ENCODE assay signal across 9 cellular contexts in the genomic region with DNA sequence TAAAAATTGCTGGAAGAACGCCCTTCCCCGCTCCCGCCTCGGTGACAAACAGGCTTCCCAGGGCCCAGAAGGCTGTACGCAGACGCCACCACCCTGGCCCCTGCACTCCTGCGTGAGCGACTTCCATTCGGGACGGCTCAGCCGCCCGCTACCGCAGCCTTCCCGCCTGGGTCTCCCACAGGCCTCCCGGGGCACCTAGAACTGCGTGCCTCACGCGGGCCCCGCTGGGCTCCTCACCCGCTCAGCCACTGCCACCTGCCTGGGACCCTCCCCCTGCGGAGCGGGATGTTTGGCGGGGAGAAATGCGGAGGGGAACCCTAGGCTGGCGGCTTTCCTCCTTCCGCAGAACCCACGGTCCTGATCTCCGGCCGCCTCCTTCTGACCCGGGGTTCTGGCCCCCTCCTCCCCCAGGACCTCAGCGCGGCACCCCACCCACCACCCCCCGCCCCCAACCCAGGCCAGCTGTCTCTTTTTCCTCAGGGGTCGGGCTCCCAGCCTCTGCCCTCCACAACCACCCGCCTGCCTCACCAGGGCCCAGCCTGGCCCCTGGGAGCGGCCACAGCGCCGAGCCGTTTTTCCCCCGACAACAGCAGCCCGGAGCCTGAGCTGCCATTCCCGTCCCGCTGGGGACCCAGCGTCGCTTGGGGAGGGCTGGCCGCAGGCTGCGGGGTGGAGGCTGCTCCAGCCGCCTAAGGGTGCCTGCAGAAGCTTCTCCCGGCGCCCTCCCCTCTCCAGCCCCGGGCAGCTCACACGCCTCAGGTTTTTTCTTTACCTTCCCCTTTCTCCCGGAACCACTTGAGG. TPM values are rescaled to one million over a fixed set of nuclear protein-coding genes. Genes with fewer than 3 reads are reported as not detected.
DNase-seq lines count a peak whose midpoint lies in the region; ATAC-seq, FAIRE-seq and TF ChIP-seq lines count a peak whose summit lies in the region.
"Had no signal": no experiment of that assay in that cellular context is flagged by ENCODE, and none has a peak within 500 bp of the region (broad histone marks: within the 10 kb centered on the region; RNA-seq: fewer than 3 reads in every experiment).

No MANE protein-coding gene starts in this region.

- DNase-seq in NCI-H748 (lab: John Stamatoyannopoulos, UW; ENCODE audit: unreplicated experiment): peak; percentile 58
- no peak for DNase-seq in NCI-H748 treated with DMSO at 0.1 percent for 48 hours (lab: John Stamatoyannopoulos, UW)
- peak; percentile 13 for DNase-seq in T-helper 9 cell
- peak; percentile 53 for DNase-seq in left lobe of liver (ENCODE audit: low spot score)
- DNase-seq in stimulated activated CD8-positive, alpha-beta memory T cell treated with anti-CD3 and anti-CD28 coated beads, Interleukin-4, amount 100 ng/mL, for 48 hours: peak; percentile 44
- no peak for DNase-seq in cortex of kidney (lab: John Stamatoyannopoulos, UW)
- no peak for DNase-seq in H54 (ENCODE audit: insufficient read length, low spot score)

- H3K4me1 Mint-ChIP-seq in dendritic cell treated with granulocyte-macrophage colony-stimulating factor and Interleukin-4, amounts not matched to agents 40 ng/mL and 50 ng/mL, for 4 days (ENCODE audit: low read depth): peaks cover 53% of the 10 kb centered on the region

- peak overlapping the region; percentile 92 for H3K27ac Mint-ChIP-seq in dendritic cell treated with granulocyte-macrophage colony-stimulating factor and Interleukin-4, amounts not matched to agents 40 ng/mL and 50 ng/mL, for 4 days

- no peak for TF ChIP-seq POLR2A in H54 (IDR thresholded peaks at IDR 0.05; ENCODE audit: low read depth, low read length)

- peaks cover 6% of the 10 kb centered on the region for H3K36me3 Mint-ChIP-seq in dendritic cell treated with granulocyte-macrophage colony-stimulating factor and Interleukin-4, amounts not matched to agents 40 ng/mL and 50 ng/mL, for 4 days (ENCODE audit: low read depth)

- H3K9me3 Mint-ChIP-seq in dendritic cell treated with granulocyte-macrophage colony-stimulating factor and Interleukin-4, amounts not matched to agents 40 ng/mL and 50 ng/mL, for 4 days: no peaks in the 10 kb centered on the region

- intact Hi-C loops in dendritic cell treated with granulocyte-macrophage colony-stimulating factor and Interleukin-4, amounts not matched to agents 40 ng/mL and 50 ng/mL, for 4 days (cut with micrococcal nuclease): no loop called here

- FAIRE-seq in H54 (lab: Jason Lieb, UNC): no peak
- FAIRE-seq: TTC549 had no signal

- no peaks in the 10 kb centered on the region for H3K27me3 Mint-ChIP-seq in dendritic cell treated with granulocyte-macrophage colony-stimulating factor and Interleukin-4, amounts not matched to agents 40 ng/mL and 50 ng/mL, for 4 days

- peak overlapping the region; percentile 81 for H3K4me3 Mint-ChIP-seq in dendritic cell treated with granulocyte-macrophage colony-stimulating factor and Interleukin-4, amounts not matched to agents 40 ng/mL and 50 ng/mL, for 4 days

- ATAC-seq in left lobe of liver: peak; percentile 87

RNA-seq across cellular contexts. Expression of gene RAB7A, which starts 27.6 kb away (rescaled TPM):
- 103 TPM for total RNA-seq in left lobe of liver

RNA-seq across cellular contexts. Expression of gene RPN1, which starts 47.8 kb away (rescaled TPM):
- 198 TPM for total RNA-seq in left lobe of liver

Comparison
In these comparisons a context has a peak if more than half of its experiments do, and no peak if none do; other contexts are left out.
1. DNase-seq: peak in NCI-H748 (single experiment), T-helper 9 cell (single experiment), left lobe of liver (single experiment) and stimulated activated CD8-positive, alpha-beta memory T cell treated with anti-CD3 and anti-CD28 coated beads, Interleukin-4, amount 100 ng/mL, for 48 hours (single experiment); none in NCI-H748 treated with DMSO at 0.1 percent for 48 hours (single experiment), cortex of kidney (single experiment) and H54 (single experiment).